Comparison of ENCODE assay signal across 1 cellular context in the genomic region with DNA sequence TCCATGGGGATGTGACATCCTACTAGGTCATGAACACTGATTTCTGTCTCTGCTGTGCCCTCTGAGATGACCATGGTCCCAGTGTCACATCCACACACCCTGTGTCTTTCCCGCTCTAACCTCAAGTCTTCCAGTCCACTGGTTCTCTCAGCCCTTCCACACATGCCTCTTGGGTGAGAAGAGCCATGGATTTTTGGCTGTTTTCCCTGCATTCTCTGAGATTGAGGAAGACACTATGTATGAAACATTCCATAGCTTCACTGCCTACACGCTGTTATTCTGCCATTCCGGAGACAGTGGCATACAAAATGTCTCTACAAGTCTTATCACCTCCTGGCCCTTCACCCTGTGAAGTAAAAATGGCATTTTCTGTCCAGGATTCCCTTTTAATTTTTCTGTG.
TF ChIP-seq lines count a peak whose summit lies in the region.

No MANE protein-coding gene starts in this region.

TF ChIP-seq in IMR-90, 13 proteins besides CTCF, POLR2A, EP300 and RAD21 (continued from another document):
- TF ChIP-seq CEBPB (IDR thresholded peaks at IDR 0.05; ENCODE audit: low read depth, low read length) = no peak
- no peak for TF ChIP-seq SMC3 (IDR thresholded peaks at IDR 0.05; ENCODE audit: low read depth, low read length)
- TF ChIP-seq FOS (IDR thresholded peaks at IDR 0.05; ENCODE audit: low read depth, low read length) = no peak
